In genomic region chr3:49855662-49856061, GRCh38 we compare ENCODE assay signal across 1 cellular context.
TF ChIP-seq lines count a peak whose summit lies in the region.

No MANE protein-coding gene starts in this region.

TF ChIP-seq in GM23338, 12 proteins besides CTCF, POLR2A, EP300 and RAD21 (continued from another document):
- TF ChIP-seq REST (IDR thresholded peaks at IDR 0.05; ENCODE audit: unreplicated experiment), result no peak
- TF ChIP-seq NANOG (IDR thresholded peaks at IDR 0.05; ENCODE audit: borderline replicate concordance), result no peak
- TF ChIP-seq ZNF462 (CRISPR knock-in tag; IDR thresholded peaks at IDR 0.05), result no peak
